9 cellular contexts compared by ENCODE assay signal in genomic region chr1:16961297-16962124, GRCh38. TPM values are rescaled to one million over a fixed set of nuclear protein-coding genes. Genes with fewer than 3 reads are reported as not detected.
DNase-seq lines count a peak whose midpoint lies in the region; ATAC-seq and TF ChIP-seq lines count a peak whose summit lies in the region.
"Had no signal": no experiment of that assay in that cellular context is flagged by ENCODE, and none has a peak within 500 bp of the region (broad histone marks: within the 10 kb centered on the region; RNA-seq: fewer than 3 reads in every experiment).

No MANE protein-coding gene starts in this region.

- in situ Hi-C loops in Panc1 (cut with HindIII; ENCODE audit: low pct_unique_long_range_greater_than_20kb, low sequenced_read_pairs), result no loop called here

- no peak for TF ChIP-seq CTCF in Calu3 (IDR thresholded peaks at IDR 0.05; ENCODE audit: unreplicated experiment)
- TF ChIP-seq CTCF in Panc1 (IDR thresholded peaks at IDR 0.05), result no peak
- TF ChIP-seq CTCF in esophagus squamous epithelium (IDR thresholded peaks at IDR 0.05), result no peak
- no peak for TF ChIP-seq CTCF in adrenal gland (IDR thresholded peaks at IDR 0.05)

- H3K27me3 ChIP-seq in Panc1 (ENCODE audit: control insufficient read depth, insufficient read depth, low read length) (no peaks in the 10 kb centered on the region), esophagus squamous epithelium (no peaks in the 10 kb centered on the region), rectal smooth muscle tissue (ENCODE audit: control insufficient read depth, insufficient read depth, low read length) (no peaks in the 10 kb centered on the region), adrenal gland (no peaks in the 10 kb centered on the region)
- H3K27me3 ChIP-seq: SJCRH30 had no signal

- H3K4me3 ChIP-seq in Panc1 (ENCODE audit: low read depth in 2 of 2, low read length in 2 of 2) (peak overlapping the region; percentile 43 to 57), esophagus squamous epithelium (peak overlapping the region in 3 of 4 donors; percentile 27 to 68 (median 50)), rectal smooth muscle tissue (ENCODE audit: low read length) (peak overlapping the region; percentile 51), adrenal gland (peak overlapping the region in 1 of 4 donors; percentile 75)
- H3K4me3 ChIP-seq: SJCRH30 had no signal

- intact Hi-C loops in Calu3 (cut with micrococcal nuclease; ENCODE audit: unreplicated experiment) (no loop called here), Panc1 (cut with micrococcal nuclease; ENCODE audit: unreplicated experiment) (no loop called here), esophagus squamous epithelium (cut with DNase I) (loop anchor here (5.0 kb wide), 1 partner anchor 81 kb away; no protein-coding TSS in a partner anchor), adrenal gland (cut with DNase I) (no loop called here)

- no peak overlapping the region for H3K27ac Mint-ChIP-seq in Calu3 (ENCODE audit: unreplicated experiment)

- H3K9me3 ChIP-seq in Panc1 (ENCODE audit: control insufficient read depth, insufficient read depth, low read depth, low read length), result no peaks in the 10 kb centered on the region
- H3K9me3 ChIP-seq in esophagus squamous epithelium, result no peaks in the 10 kb centered on the region
- no peaks in the 10 kb centered on the region for H3K9me3 ChIP-seq in adrenal gland (replicated peaks in 1 of 3)
- H3K9me3 ChIP-seq: SJCRH30 had no signal

- DNase-seq in Calu3 (no peak), Panc1 (ENCODE audit: low read depth, low spot score) (no peak), esophagus squamous epithelium (lab: John Stamatoyannopoulos, UW) (no peak), ureter (ENCODE audit: low spot score) (no peak), NCI-H1092 treated with DMSO at 0.1 percent for 48 hours (lab: John Stamatoyannopoulos, UW) (no peak), adrenal gland (no peak)
- DNase-seq: SJCRH30 had no signal

- H3K9ac ChIP-seq in rectal smooth muscle tissue (ENCODE audit: low read length), result no peak overlapping the region

- H3K27ac ChIP-seq in Panc1 (ENCODE audit: low read length) (peak overlapping the region; percentile 64; the same call in 1 of the 2 replicates), esophagus squamous epithelium (peak overlapping the region in 1 of 4 donors; percentile 69), rectal smooth muscle tissue (ENCODE audit: low read depth, low read length) (no peak overlapping the region), adrenal gland (peak overlapping the region in 1 of 5 donors; percentile 49)
- H3K27ac ChIP-seq: SJCRH30 had no signal

- H3K4me1 ChIP-seq in Panc1 (ENCODE audit: control insufficient read depth, insufficient read depth, low read length) (peaks cover 5% of the 10 kb centered on the region), esophagus squamous epithelium (peaks cover 0 to 17% (median 0%) of the 10 kb centered on the region in 3 donors), rectal smooth muscle tissue (ENCODE audit: control insufficient read depth, insufficient read depth, low read length) (no peaks in the 10 kb centered on the region), adrenal gland (replicated peaks in 1 of 2) (peaks cover 0 to 13% of the 10 kb centered on the region in 2 donors)

- H3K36me3 Mint-ChIP-seq in Calu3 (ENCODE audit: insufficient read depth, unreplicated experiment), result no peaks in the 10 kb centered on the region

- WGBS in esophagus squamous epithelium, 2 donors, result 90 to 92% methylated on average over 12 of the region's 12 CpGs
- WGBS in adrenal gland, 4 donors, result 85 to 96% (median 89%) methylated on average over 12 of the region's 12 CpGs

- no peaks in the 10 kb centered on the region for H3K4me1 Mint-ChIP-seq in Calu3 (ENCODE audit: low read depth, unreplicated experiment)

- BruUV-seq in Calu3 (replicated peaks; lab: Mats Ljungman, UMichigan) (no TSS peak), Panc1 (replicated peaks; lab: Mats Ljungman, UMichigan) (no TSS peak)

- H3K36me3 ChIP-seq in Panc1 (ENCODE audit: control insufficient read depth, insufficient read depth, low read length), result no peaks in the 10 kb centered on the region; the same call in 1 of the 2 replicates
- H3K36me3 ChIP-seq in esophagus squamous epithelium, result peaks cover 0 to 62% (median 9%) of the 10 kb centered on the region in 3 donors
- H3K36me3 ChIP-seq in rectal smooth muscle tissue (ENCODE audit: control insufficient read depth, insufficient read depth, low read length), result peaks cover 3% of the 10 kb centered on the region
- peaks cover 0 to 8% of the 10 kb centered on the region in 2 donors for H3K36me3 ChIP-seq in adrenal gland (replicated peaks in 1 of 2)

- TF ChIP-seq POLR2A in esophagus squamous epithelium (IDR thresholded peaks at IDR 0.05) (no peak), adrenal gland (IDR thresholded peaks at IDR 0.05) (no peak)

- H3K4me3 Mint-ChIP-seq in Calu3 (ENCODE audit: low read depth, unreplicated experiment), result peak overlapping the region; percentile 24

- CTCF ChIA-PET in Calu3 (lab: Charles Lee), result interaction anchor here (0.5 to 2.5 kb wide), 5 partner anchors 10 to 659 kb away, joined by 3 to 18 read pairs (median 4); partner anchors contain the start of gene CROCC
- CTCF ChIA-PET in Panc1 (lab: Charles Lee), result interaction anchor here (0.6 to 1.1 kb wide), 5 partner anchors 12 to 336 kb away, joined by 3 to 5 read pairs (median 4); no protein-coding TSS in a partner anchor

- no peaks in the 10 kb centered on the region for H3K9me3 Mint-ChIP-seq in Calu3 (ENCODE audit: low read depth, unreplicated experiment)

- POLR2A ChIA-PET in Panc1 (lab: Charles Lee), result interaction anchor here (0.6 to 0.9 kb wide), 3 partner anchors 13 to 56 kb away, joined by 4 to 7 read pairs (median 6); no protein-coding TSS in a partner anchor

- no peak for ATAC-seq in Panc1
- no peak for ATAC-seq in GM19467 (IDR thresholded peaks at IDR 0.05; ENCODE audit: unreplicated experiment)

- no peaks in the 10 kb centered on the region for H3K27me3 Mint-ChIP-seq in Calu3 (ENCODE audit: unreplicated experiment)

RNA-seq across cellular contexts. Expression of gene MFAP2, which starts 18.9 kb away (rescaled TPM):
- 0.50 and 1.2 TPM in 2 replicates for total RNA-seq in Calu3 (2022)
- 12.9 TPM for total RNA-seq in Panc1 (2021; ENCODE audit: unreplicated experiment)
- 42.8 TPM for polyA plus RNA-seq in Panc1 (2012; ENCODE audit: insufficient read length)
- 10 to 100 TPM in 1 of 4 donors, 1 to 10 TPM in 1, under 1 TPM in 1, not detected in 1; 0.70 to 10.5 (median 4.2) TPM for total RNA-seq in esophagus squamous epithelium
- total RNA-seq in ureter, result 7.1 TPM
- total RNA-seq in adrenal gland, result 1 to 10 TPM in 7 of 8 donors, under 1 TPM in 1; 0.79 to 9.9 (median 4.0) TPM
- polyA plus RNA-seq in adrenal gland, result 10 to 100 TPM in 2 of 3 donors, 1 to 10 TPM in 1; 2.1 to 17.7 (median 12.3) TPM

RNA-seq across cellular contexts. Expression of gene CROCC, which starts 39.8 kb away (rescaled TPM):
- total RNA-seq in Calu3 (2022) (11.7 and 12.0 TPM in 2 replicates), Panc1 (2021; ENCODE audit: unreplicated experiment) (13.6 TPM), esophagus squamous epithelium (10 to 100 TPM in 3 of 4 donors, 1 to 10 TPM in 1; 8.5 to 43.1 (median 30.2) TPM), ureter (38.5 TPM), adrenal gland (10 to 100 TPM in 7 of 8 donors, 1 to 10 TPM in 1; 5.6 to 34.0 (median 19.2) TPM)
- polyA plus RNA-seq in Panc1 (2012; ENCODE audit: insufficient read length), result 27.4 TPM
- 100 to 1,000 TPM in 1 of 3 donors, 10 to 100 TPM in 1, 1 to 10 TPM in 1; 2.3 to 151 (median 58.7) TPM for polyA plus RNA-seq in adrenal gland

RNA-seq across cellular contexts. Expression of gene ATP13A2, which starts 50.2 kb away (rescaled TPM):
- total RNA-seq in Calu3 (2022) (33.4 and 37.6 TPM in 2 replicates), Panc1 (2021; ENCODE audit: unreplicated experiment) (49.9 TPM), esophagus squamous epithelium (10 to 100 TPM; 23.8 to 66.5 (median 41.8) TPM), ureter (33.7 TPM), adrenal gland (10 to 100 TPM; 27.0 to 82.4 (median 43.7) TPM)
- 107 TPM for polyA plus RNA-seq in Panc1 (2012; ENCODE audit: insufficient read length)
- polyA plus RNA-seq in adrenal gland, result 10 to 100 TPM; 11.8 to 51.9 (median 34.1) TPM
